Comparison of ENCODE assay signal across 10 cellular contexts in the genomic region with DNA sequence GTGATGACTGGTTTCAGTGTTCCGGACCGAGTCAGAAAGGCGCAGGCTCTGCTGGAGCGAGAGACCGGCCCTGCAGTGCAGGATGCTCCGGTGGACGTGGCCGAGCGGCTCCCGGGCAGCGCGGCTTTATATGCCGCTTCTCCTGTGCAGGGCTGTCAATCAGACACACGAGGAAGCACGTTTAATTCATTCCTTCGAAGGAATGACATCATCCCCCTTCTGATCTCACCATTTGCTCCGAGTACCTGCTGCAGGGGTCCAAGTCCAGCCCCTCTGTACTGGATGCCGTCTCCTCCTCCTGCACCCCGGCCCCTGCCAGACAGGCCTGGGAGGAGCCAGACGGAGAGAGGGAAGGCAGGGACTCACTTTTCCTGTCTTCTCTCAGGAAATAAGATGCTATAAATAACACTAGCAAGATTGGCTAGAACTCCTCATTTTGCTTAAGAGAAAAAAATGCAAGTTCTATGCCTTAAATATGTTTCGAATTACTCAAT. TPM values are rescaled to one million over a fixed set of nuclear protein-coding genes. Genes with fewer than 3 reads are reported as not detected.
A peak's percentile ranks its signal among the peaks of the same experiment; 100 is the strongest.
DNase-seq lines count a peak whose midpoint lies in the region; ATAC-seq and TF ChIP-seq lines count a peak whose summit lies in the region.
"Had no signal": no experiment of that assay in that cellular context is flagged by ENCODE, and none has a peak within 500 bp of the region (broad histone marks: within the 10 kb centered on the region; RNA-seq: fewer than 3 reads in every experiment).

A gene (minus strand): TSS at position 102 of the 494 bp plus-strand sequence. CDS start 3,062 bp downstream, outside the sequence.

- peak within 1 kb of the TSS; percentile 82 for H3K4me3 Mint-ChIP-seq in neural crest cell
- no peak within 1 kb of the TSS for H3K4me3 Mint-ChIP-seq in activated CD4-positive, alpha-beta memory T cell treated with anti-CD3 and anti-CD28 coated beads, Interleukin-2, amount 10 ng/mL, durations not matched to agents 7 days and 5 days

- H3K27ac ChIP-seq in AG04450 (ENCODE audit: low read depth, low read length), result peak within 1 kb of the TSS; percentile 54
- peak within 1 kb of the TSS in 1 of 4 donors; percentile 57 for H3K27ac ChIP-seq in Peyer's patch
- peak within 1 kb of the TSS; percentile 77 for H3K27ac ChIP-seq in foreskin keratinocyte
- H3K27ac ChIP-seq in colonic mucosa, result no peak within 1 kb of the TSS
- H3K27ac ChIP-seq: neutrophil had no signal

- H3K9me3 ChIP-seq in AG04450 (ENCODE audit: control insufficient read depth, insufficient read depth, low read length), result peaks cover under 1% of the 10 kb centered on the region; the same call in 1 of the 2 replicates
- H3K9me3 ChIP-seq in Peyer's patch, result no peaks in the 10 kb centered on the region
- H3K9me3 ChIP-seq in colonic mucosa, result no peaks in the 10 kb centered on the region
- H3K9me3 ChIP-seq: neutrophil had no signal

- no peak for TF ChIP-seq POLR2A in Peyer's patch (IDR thresholded peaks at IDR 0.05)

- CTCF ChIA-PET in AG04450 (lab: Charles Lee), result no interaction called here
- CTCF ChIA-PET in activated CD4-positive, alpha-beta memory T cell treated with anti-CD3 and anti-CD28 coated beads, Interleukin-2, amount 10 ng/mL, durations not matched to agents 7 days and 5 days (lab: Charles Lee), result no interaction called here

- intact Hi-C loops in colonic mucosa (cut with DNase I), result no loop called here

- no peak within 1 kb of the TSS for H3K27ac Mint-ChIP-seq in neural crest cell (ENCODE audit: unreplicated experiment)
- no peak within 1 kb of the TSS for H3K27ac Mint-ChIP-seq in activated CD4-positive, alpha-beta memory T cell treated with anti-CD3 and anti-CD28 coated beads, Interleukin-2, amount 10 ng/mL, durations not matched to agents 7 days and 5 days

- no peak within 1 kb of the TSS for H3K9ac ChIP-seq in colonic mucosa (ENCODE audit: low read depth in 2 of 2, low read length in 2 of 2)

- H3K27me3 ChIP-seq in AG04450 (ENCODE audit: control insufficient read depth, insufficient read depth, low read length) (no peaks in the 10 kb centered on the region), Peyer's patch (peaks cover 0 to 6% of the 10 kb centered on the region in 2 donors), foreskin keratinocyte (no peaks in the 10 kb centered on the region), colonic mucosa (peaks cover 8% of the 10 kb centered on the region)

- H3K4me3 ChIP-seq in AG04450 (ENCODE audit: low read depth, low read length), result peak within 1 kb of the TSS; percentile 77
- H3K4me3 ChIP-seq in Peyer's patch, result peak within 1 kb of the TSS in 3 of 4 donors; percentile 7 to 35 (median 32)
- no peak within 1 kb of the TSS for H3K4me3 ChIP-seq in colonic mucosa

- H3K4me1 Mint-ChIP-seq in neural crest cell, result peaks cover 24% of the 10 kb centered on the region
- no peaks in the 10 kb centered on the region for H3K4me1 Mint-ChIP-seq in activated CD4-positive, alpha-beta memory T cell treated with anti-CD3 and anti-CD28 coated beads, Interleukin-2, amount 10 ng/mL, durations not matched to agents 7 days and 5 days

- POLR2A ChIA-PET in AG04450 (lab: Yijun Ruan, JAX), result no interaction called here
- POLR2A ChIA-PET in activated CD4-positive, alpha-beta memory T cell treated with anti-CD3 and anti-CD28 coated beads, Interleukin-2, amount 10 ng/mL, durations not matched to agents 7 days and 5 days (lab: Charles Lee), result no interaction called here

- no peak for TF ChIP-seq CTCF in AG04450 (IDR thresholded peaks at IDR 0.05; ENCODE audit: low read depth, low read length)
- no peak for TF ChIP-seq CTCF in Peyer's patch (IDR thresholded peaks at IDR 0.05)
- no peak for TF ChIP-seq CTCF in foreskin keratinocyte (conservative IDR thresholded peaks at IDR 0.05)
- TF ChIP-seq CTCF in neural crest cell (conservative IDR thresholded peaks at IDR 0.05), result no peak
- no peak for TF ChIP-seq CTCF in colonic mucosa (IDR thresholded peaks at IDR 0.05)

- H3K4me1 ChIP-seq in Peyer's patch (peaks cover 0 to 10% (median 0%) of the 10 kb centered on the region in 4 donors), foreskin keratinocyte (peaks cover 9% of the 10 kb centered on the region), colonic mucosa (no peaks in the 10 kb centered on the region)

- peak; percentile 64 for ATAC-seq in foreskin keratinocyte
- no peak for ATAC-seq in HG03196 (IDR thresholded peaks at IDR 0.05; ENCODE audit: unreplicated experiment)

- no peaks in the 10 kb centered on the region for H3K36me3 Mint-ChIP-seq in neural crest cell (ENCODE audit: low read depth)
- H3K36me3 Mint-ChIP-seq in activated CD4-positive, alpha-beta memory T cell treated with anti-CD3 and anti-CD28 coated beads, Interleukin-2, amount 10 ng/mL, durations not matched to agents 7 days and 5 days (ENCODE audit: low read depth), result no peaks in the 10 kb centered on the region

- DNase-seq in AG04450 (ENCODE audit: low read depth, low spot score), result peak; percentile 81
- peak in 2 of 3 donors; percentile 47 to 49 for DNase-seq in Peyer's patch
- DNase-seq in foreskin keratinocyte, result peak; percentile 89 to 93
- no peak for DNase-seq in neural crest cell (ENCODE audit: low read depth, low spot score)
- DNase-seq in activated CD4-positive, alpha-beta memory T cell treated with anti-CD3 and anti-CD28 coated beads, Interleukin-2, amount 10 ng/mL, durations not matched to agents 7 days and 5 days, result no peak
- no peak for DNase-seq in colonic mucosa
- no peak for DNase-seq in NCI-H1694 (lab: John Stamatoyannopoulos, UW)
- DNase-seq: DMS79 treated with DMSO at 0.1 percent for 48 hours had no signal

- H3K9me3 Mint-ChIP-seq in neural crest cell, result no peaks in the 10 kb centered on the region
- no peaks in the 10 kb centered on the region for H3K9me3 Mint-ChIP-seq in activated CD4-positive, alpha-beta memory T cell treated with anti-CD3 and anti-CD28 coated beads, Interleukin-2, amount 10 ng/mL, durations not matched to agents 7 days and 5 days

- H3K36me3 ChIP-seq in Peyer's patch, result no peaks in the 10 kb centered on the region
- H3K36me3 ChIP-seq in colonic mucosa, result no peaks in the 10 kb centered on the region
- H3K36me3 ChIP-seq: neutrophil had no signal

- H3K27me3 Mint-ChIP-seq in neural crest cell (ENCODE audit: low read depth), result peaks cover 77% of the 10 kb centered on the region
- peaks cover 56% of the 10 kb centered on the region for H3K27me3 Mint-ChIP-seq in activated CD4-positive, alpha-beta memory T cell treated with anti-CD3 and anti-CD28 coated beads, Interleukin-2, amount 10 ng/mL, durations not matched to agents 7 days and 5 days

RNA-seq across cellular contexts. Expression of the gene that starts here (rescaled TPM):
- polyA plus RNA-seq in AG04450 (2011; rRNA removed) (90.8 and 95.8 TPM in 2 replicates), foreskin keratinocyte (85.3 and 98.3 TPM in 2 replicates)
- 127 and 146 TPM in 2 replicates for polyA minus RNA-seq in AG04450 (2011; rRNA and poly(A)+ RNA removed)
- total RNA-seq in Peyer's patch (10 to 100 TPM in 3 of 4 donors, 1 to 10 TPM in 1; 5.4 to 28.3 (median 16.3) TPM), foreskin keratinocyte (345 and 346 TPM in 2 replicates), neural crest cell (0.39 and 1.3 TPM in 2 replicates), colonic mucosa (1 to 10 TPM; 1.9 to 5.3 TPM)
- not detected for total RNA-seq in activated CD4-positive, alpha-beta memory T cell treated with anti-CD3 and anti-CD28 coated beads, Interleukin-2, amount 10 ng/mL, durations not matched to agents 7 days and 5 days

Comparison
In these comparisons a context has a peak if more than half of its experiments do, and no peak if none do; other contexts are left out.
1. RNA of the gene that starts here (total RNA-seq): 345 to 346 TPM in foreskin keratinocyte; 5.4 to 28.3 TPM in Peyer's patch, 1.9 to 5.3 TPM in colonic mucosa, 0.39 to 1.3 TPM in neural crest cell and not detected in activated CD4-positive, alpha-beta memory T cell treated with anti-CD3 and anti-CD28 coated beads, Interleukin-2, amount 10 ng/mL, durations not matched to agents 7 days and 5 days; every median in the first group is over 10 times any median in the second.
2. DNase-seq: peak in AG04450 (single experiment), Peyer's patch (2 of 3) and foreskin keratinocyte (2 of 2); none in neural crest cell (single experiment), activated CD4-positive, alpha-beta memory T cell treated with anti-CD3 and anti-CD28 coated beads, Interleukin-2, amount 10 ng/mL, durations not matched to agents 7 days and 5 days (single experiment), colonic mucosa (single experiment) and NCI-H1694 (single experiment).